Comparison of ENCODE assay signal across 23 cellular contexts in the genomic region with DNA sequence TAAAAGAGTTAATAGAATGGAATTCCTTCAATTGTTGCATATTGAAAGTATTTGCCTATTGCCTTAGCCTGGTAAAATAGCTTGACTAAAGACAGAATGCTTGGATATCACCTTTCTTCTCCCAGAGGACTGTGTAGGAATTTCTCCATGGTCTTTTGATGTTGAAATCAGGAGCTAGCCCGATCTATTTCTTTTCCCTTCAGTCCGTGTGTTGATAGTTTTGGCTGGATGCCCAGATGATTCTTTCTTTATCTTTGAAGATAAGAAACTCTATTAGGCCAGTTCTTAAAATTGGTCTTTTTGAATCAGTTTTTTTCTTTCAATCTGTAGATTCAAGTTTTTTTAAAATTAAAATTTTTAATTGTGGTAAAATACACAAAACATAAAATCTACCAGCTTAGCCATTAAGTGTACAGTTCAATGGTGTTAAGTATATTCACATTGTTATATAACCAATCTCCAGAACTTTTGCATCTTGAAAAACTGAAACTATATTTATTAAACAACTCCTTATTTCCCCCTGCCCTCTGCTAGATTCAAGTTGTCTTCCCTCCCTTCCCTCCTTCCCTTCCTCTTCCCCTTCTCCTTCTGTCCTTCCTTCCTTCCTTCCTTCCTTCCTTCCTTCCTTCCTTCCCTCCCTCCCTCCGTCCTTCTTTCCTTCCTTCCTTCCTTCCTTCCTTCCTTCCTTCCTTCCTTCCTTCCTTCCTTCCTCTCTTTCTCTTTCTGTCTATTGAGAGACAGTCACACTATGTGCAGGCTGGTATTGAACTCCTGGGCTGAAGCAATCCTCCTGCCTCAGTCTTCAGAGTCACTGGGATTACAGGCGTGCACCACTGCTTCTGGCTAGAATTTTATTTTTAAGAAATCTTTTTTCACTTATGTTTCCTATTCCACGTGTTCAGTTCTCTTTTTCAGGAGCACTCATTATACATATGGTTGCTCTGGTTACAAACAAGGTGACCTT. TPM values are rescaled to one million over a fixed set of nuclear protein-coding genes. Genes with fewer than 3 reads are reported as not detected.
DNase-seq lines count a peak whose midpoint lies in the region; ATAC-seq, FAIRE-seq and TF ChIP-seq lines count a peak whose summit lies in the region.
"Had no signal": no experiment of that assay in that cellular context is flagged by ENCODE, and none has a peak within 500 bp of the region (broad histone marks: within the 10 kb centered on the region; RNA-seq: fewer than 3 reads in every experiment).

No MANE protein-coding gene starts in this region.

- H3K9me3 Mint-ChIP-seq in H9 (peaks cover 21 to 27% of the 10 kb centered on the region in 2 experiments), endodermal cell (peaks cover 34% of the 10 kb centered on the region)

- H3K23me2 ChIP-seq in H9 (ENCODE audit: insufficient read length, low read depth, low read length, poor library complexity, severe bottlenecking) = no peaks in the 10 kb centered on the region

- H2AK5ac ChIP-seq in H9 (ENCODE audit: insufficient read length, low read length) = no peak overlapping the region

- no peak for TF ChIP-seq EP300 in HepG2 (IDR thresholded peaks at IDR 0.05; ENCODE audit: low read depth in 2 of 2, low read length in 2 of 2)
- no peak for TF ChIP-seq EP300 in HepG2 (CRISPR knock-in tag; IDR thresholded peaks at IDR 0.05; ENCODE audit: borderline replicate concordance)

- TF ChIP-seq POLR2A in HepG2 (IDR thresholded peaks at IDR 0.05; ENCODE audit: insufficient read depth in 1 of 2, low read depth in 2 of 2, low read length in 2 of 2) = no peak
- no peak for TF ChIP-seq POLR2A in vagina (IDR thresholded peaks at IDR 0.05)

- H3K27me3 ChIP-seq in H9 (ENCODE audit: insufficient read depth, low read length) = no peaks in the 10 kb centered on the region
- peaks cover 48% of the 10 kb centered on the region for H3K27me3 ChIP-seq in endodermal cell (ENCODE audit: control insufficient read depth, insufficient read depth, low read length, poor library complexity, severe bottlenecking)
- H3K27me3 ChIP-seq in HepG2 (ENCODE audit: control insufficient read depth in 1 of 2, insufficient read depth in 2 of 2, low read length in 2 of 2) = no peaks in the 10 kb centered on the region
- no peaks in the 10 kb centered on the region for H3K27me3 ChIP-seq in vagina
- H3K27me3 ChIP-seq: BLaER1 had no signal

- H3K23ac ChIP-seq in H9 (ENCODE audit: insufficient read length, low read depth, low read length) = no peak overlapping the region

- no CpG with 5 or more reads among the region's 5 CpGs for WGBS in H9 (ENCODE audit: extremely low coverage, insufficient read length, low lambda C conversion rate)
- WGBS in endodermal cell (ENCODE audit: insufficient coverage in 1 of 2, insufficient read length in 1 of 2), 2 experiments = 86 to 94% methylated on average over 2 to 5 of the region's 5 CpGs
- WGBS in HepG2 (ENCODE audit: low lambda C conversion rate) = 25% methylated on average over 5 of the region's 5 CpGs

- H3K4me3 ChIP-seq in endodermal cell (ENCODE audit: low read length) = no peak overlapping the region
- no peak overlapping the region for H3K4me3 ChIP-seq in HepG2 (replicated peaks in 1 of 3; ENCODE audit: insufficient read depth in 1 of 3, low read depth in 2 of 3, low read length in 3 of 3)
- no peak overlapping the region for H3K4me3 ChIP-seq in vagina
- H3K4me3 ChIP-seq: A549, BLaER1, GM12878 had no signal

- H3K36me3 Mint-ChIP-seq in H9 (ENCODE audit: insufficient read depth in 1 of 3, low read depth in 3 of 3) (peaks cover 9 to 16% (median 13%) of the 10 kb centered on the region in 3 experiments; a peak in 6 of 7 replicates), endodermal cell (ENCODE audit: low read depth) (no peaks in the 10 kb centered on the region)
- H3K36me3 Mint-ChIP-seq: CD4-positive, alpha-beta memory T cell had no signal

- H3K36me3 ChIP-seq in endodermal cell (ENCODE audit: control insufficient read depth, insufficient read depth, low read length) = no peaks in the 10 kb centered on the region
- H3K36me3 ChIP-seq in HepG2 (replicated peaks in 1 of 2; ENCODE audit: control insufficient read depth in 1 of 2, insufficient read depth in 2 of 2, low read length in 2 of 2) = no peaks in the 10 kb centered on the region
- H3K36me3 ChIP-seq in vagina = no peaks in the 10 kb centered on the region
- H3K36me3 ChIP-seq: BLaER1 had no signal

- no peak overlapping the region for H2BK12ac ChIP-seq in H9 (ENCODE audit: insufficient read length, low read depth, low read length)

- BruUV-seq in HepG2 (replicated peaks; lab: Mats Ljungman, UMichigan) = no TSS peak

- H3K18ac ChIP-seq in H9 (ENCODE audit: insufficient read length, low read depth, low read length) = no peak overlapping the region

- H3K27me3 Mint-ChIP-seq in H9 (ENCODE audit: low read depth) (peaks cover 73% of the 10 kb centered on the region), endodermal cell (ENCODE audit: insufficient read depth) (peaks cover 50% of the 10 kb centered on the region)

- no peak for ATAC-seq in HepG2
- no peak for ATAC-seq in HG02981 (IDR thresholded peaks at IDR 0.05; ENCODE audit: unreplicated experiment)
- ATAC-seq: A549, GM12878, HCT116, PC-3 had no signal

- H3K56ac ChIP-seq in H9 (ENCODE audit: insufficient read length, low read depth, low read length) = no peak overlapping the region

- POLR2A ChIA-PET in HepG2 (lab: Yijun Ruan, JAX) = no interaction called here

- no peak for TF ChIP-seq RAD21 in HepG2 (CRISPR knock-in tag; IDR thresholded peaks at IDR 0.05)

- DNase-seq in H9 (peak; percentile 3), SW480 (ENCODE audit: low spot score) (peak; percentile 27), endodermal cell (peak; percentile 7), HepG2 (ENCODE audit: low spot score) (peak; percentile 25), vagina (ENCODE audit: extremely low spot score in 2 of 2) (no peak), DMS79 treated with DMSO at 0.1 percent for 48 hours (lab: John Stamatoyannopoulos, UW) (no peak)
- DNase-seq: Calu3; CD4-positive, alpha-beta memory T cell; EL; NCI-H1417 treated with DMSO at 0.1 percent for 48 hours; NCI-H1930; NCI-H345; NCI-H526; PC-3; SHP77 treated with DMSO at 0.1 percent for 48 hours had no signal

- no peak overlapping the region for H4K5ac ChIP-seq in H9 (ENCODE audit: insufficient read length, low read depth, low read length)

- H3K27ac ChIP-seq in H9 (ENCODE audit: insufficient read length, low read depth, low read length) = no peak overlapping the region
- H3K27ac ChIP-seq in endodermal cell (ENCODE audit: low read depth, low read length) = no peak overlapping the region
- H3K27ac ChIP-seq in HepG2 (ENCODE audit: extremely low read length, insufficient read depth, low read length) = no peak overlapping the region
- H3K27ac ChIP-seq in vagina = no peak overlapping the region
- H3K27ac ChIP-seq: A549, BLaER1, KMS-11 had no signal

- no peak overlapping the region for H3K27ac Mint-ChIP-seq in H9
- H3K27ac Mint-ChIP-seq in endodermal cell = no peak overlapping the region
- H3K27ac Mint-ChIP-seq: CD4-positive, alpha-beta memory T cell had no signal

- no peak overlapping the region for H2BK20ac ChIP-seq in H9 (ENCODE audit: low read depth, low read length, poor library complexity, severe bottlenecking)

- no peak overlapping the region for H2AFZ ChIP-seq in H9 (ENCODE audit: low read length)
- no peak overlapping the region for H2AFZ ChIP-seq in HepG2 (ENCODE audit: low read length)

- H3K9me3 ChIP-seq in H9 (ENCODE audit: control insufficient read depth, low read depth, low read length) (no peaks in the 10 kb centered on the region), endodermal cell (ENCODE audit: control insufficient read depth, low read length) (peaks cover 21% of the 10 kb centered on the region), HepG2 (ENCODE audit: low read length) (peaks cover 17% of the 10 kb centered on the region), vagina (no peaks in the 10 kb centered on the region)

- H4K91ac ChIP-seq in H9 (ENCODE audit: insufficient read length, low read depth, low read length) = no peak overlapping the region

- H3K4me1 Mint-ChIP-seq in H9 = no peaks in the 10 kb centered on the region
- no peaks in the 10 kb centered on the region for H3K4me1 Mint-ChIP-seq in endodermal cell

- H3K9ac ChIP-seq in H9 (ENCODE audit: extremely low read depth, insufficient read length, low read length) = no peak overlapping the region
- H3K9ac ChIP-seq in endodermal cell (ENCODE audit: extremely low read depth, low read length, poor library complexity, severe bottlenecking) = no peak overlapping the region
- H3K9ac ChIP-seq in HepG2 (ENCODE audit: insufficient read depth, low read depth, low read length) = no peak overlapping the region
- H3K9ac ChIP-seq: BLaER1, KMS-11 had no signal

- H3K4ac ChIP-seq in H9 (ENCODE audit: low read depth, low read length) = no peak overlapping the region

- H3K4me1 ChIP-seq in H9 (ENCODE audit: insufficient read depth, low read length) (no peaks in the 10 kb centered on the region), endodermal cell (ENCODE audit: control insufficient read depth, insufficient read depth, low read length) (no peaks in the 10 kb centered on the region), HepG2 (ENCODE audit: insufficient read depth, low read length) (no peaks in the 10 kb centered on the region), vagina (no peaks in the 10 kb centered on the region)
- H3K4me1 ChIP-seq: A549, BLaER1 had no signal

- no peak overlapping the region for H3K14ac ChIP-seq in H9 (ENCODE audit: insufficient read depth, low read length)

- CTCF ChIA-PET in HepG2 (lab: Yijun Ruan, JAX; ENCODE audit: low intra/inter-chr PET ratio, low total read pairs) = no interaction called here

- intact Hi-C loops in HepG2 (cut with micrococcal nuclease; ENCODE audit: unreplicated experiment) (no loop called here), vagina (cut with DNase I) (no loop called here)

- no peak for FAIRE-seq in HepG2 (lab: Jason Lieb, UNC)
- FAIRE-seq: A549, GM12878, GM19239 had no signal

- in situ Hi-C loops in HepG2 (cut with HindIII; ENCODE audit: extremely low pct_ligation_motif_present, low pct_unique_long_range_greater_than_20kb) = no loop called here

- H3T11ph ChIP-seq in H9 (ENCODE audit: low read length) = no peak overlapping the region

- H3K79me2 ChIP-seq in H9 (ENCODE audit: insufficient read depth, low read length) (no peaks in the 10 kb centered on the region), HepG2 (ENCODE audit: insufficient read depth, low read length) (no peaks in the 10 kb centered on the region)

- H3K4me2 ChIP-seq in H9 (ENCODE audit: insufficient read depth, insufficient read length, low read length) (no peak overlapping the region), HepG2 (ENCODE audit: low read depth, low read length) (no peak overlapping the region)
- H3K4me2 ChIP-seq: A549, BLaER1, KMS-11 had no signal

- no peak overlapping the region for H4K8ac ChIP-seq in H9 (replicated peaks; ENCODE audit: insufficient read length, low read depth, low read length)

- H2BK120ac ChIP-seq in H9 (ENCODE audit: low read depth, low read length, poor library complexity, severe bottlenecking) = no peak overlapping the region

- H3K4me3 Mint-ChIP-seq in H9 = no peak overlapping the region; a peak in 1 of 5 replicates
- H3K4me3 Mint-ChIP-seq in endodermal cell = no peak overlapping the region
- H3K4me3 Mint-ChIP-seq: CD4-positive, alpha-beta memory T cell had no signal

- TF ChIP-seq CTCF in H9 (conservative IDR thresholded peaks at IDR 0.05) (no peak), endodermal cell (conservative IDR thresholded peaks at IDR 0.05) (no peak), HepG2 (CRISPR knock-in tag; IDR thresholded peaks at IDR 0.05) (no peak), vagina (IDR thresholded peaks at IDR 0.05) (no peak)

- H2BK15ac ChIP-seq in H9 (ENCODE audit: low read depth, low read length) = no peak overlapping the region

- no peaks in the 10 kb centered on the region for H3K79me1 ChIP-seq in H9 (ENCODE audit: insufficient read depth, low read depth, low read length, poor library complexity, severe bottlenecking)

- H4K20me1 ChIP-seq in H9 (ENCODE audit: control insufficient read depth, insufficient read depth, insufficient read length) (no peaks in the 10 kb centered on the region), HepG2 (ENCODE audit: insufficient read depth, low read length) (no peaks in the 10 kb centered on the region)
- H4K20me1 ChIP-seq: BLaER1 had no signal

- no peak overlapping the region for H2BK5ac ChIP-seq in H9 (ENCODE audit: insufficient read length, low read length)

RNA-seq across cellular contexts. Expression of gene LACRT, which starts 10.1 kb away (rescaled TPM):
- total RNA-seq in H9 (2021) = not detected in 2 replicates
- not detected for total RNA-seq in endodermal cell
- polyA plus RNA-seq in endodermal cell (2013, experiment 1 of 2) = not detected
- polyA plus RNA-seq in endodermal cell (2013, experiment 2 of 2) = not detected
- not detected in 2 replicates for total RNA-seq in HepG2 (2016; rRNA removed; fragmentation: Illumina TruSeq; extraction: Trizol)
- total RNA-seq in HepG2 (2016; cell fraction: cytosol; rRNA removed; fragmentation: Illumina TruSeq; extraction: Trizol; ENCODE audit: low read depth) = not detected in 2 replicates
- total RNA-seq in HepG2 (2016; cell fraction: insoluble cytoplasmic fraction; rRNA removed; fragmentation: Illumina TruSeq; extraction: Trizol) = not detected in 2 replicates
- total RNA-seq in HepG2 (2016; cell fraction: membrane; rRNA removed; fragmentation: Illumina TruSeq; extraction: Trizol) = not detected in 2 replicates
- not detected in 2 replicates for total RNA-seq in HepG2 (2016; cell fraction: nucleus; rRNA removed; fragmentation: Illumina TruSeq; extraction: Trizol)
- not detected in 2 replicates for polyA plus RNA-seq in HepG2 (2011; rRNA removed)
- not detected in 2 replicates for polyA plus RNA-seq in HepG2 (2011; cell fraction: cytosol; rRNA removed)
- polyA plus RNA-seq in HepG2 (2011; cell fraction: nucleus; rRNA removed) = not detected in 2 replicates
- polyA plus RNA-seq in HepG2 (2012) = not detected in 2 replicates
- not detected in 2 replicates for polyA plus RNA-seq in HepG2 (2016; cell fraction: cytosol; fragmentation: Illumina TruSeq; extraction: Trizol; ENCODE audit: low read depth)
- polyA plus RNA-seq in HepG2 (2016; cell fraction: insoluble cytoplasmic fraction; fragmentation: Illumina TruSeq; extraction: Trizol; ENCODE audit: low read depth) = not detected in 2 replicates
- not detected in 2 replicates for polyA plus RNA-seq in HepG2 (2016; cell fraction: membrane; fragmentation: Illumina TruSeq; extraction: Trizol; ENCODE audit: low read depth)
- not detected in 2 replicates for polyA plus RNA-seq in HepG2 (2016; cell fraction: nucleus; fragmentation: Illumina TruSeq; extraction: Trizol; ENCODE audit: insufficient read depth, low read depth)
- not detected in 2 replicates for polyA minus RNA-seq in HepG2 (2011; rRNA and poly(A)+ RNA removed; ENCODE audit: low replicate concordance)
- polyA minus RNA-seq in HepG2 (2011; cell fraction: cytosol; rRNA and poly(A)+ RNA removed) = not detected in 2 replicates
- not detected in 2 replicates for polyA minus RNA-seq in HepG2 (2011; cell fraction: nucleus; rRNA and poly(A)+ RNA removed)
- total RNA-seq in vagina = not detected
- total RNA-seq: Calu3; CD4-positive, alpha-beta memory T cell; GM12878; MCF 10A; PC-3 had no signal
- polyA plus RNA-seq: A549; CD4-positive, alpha-beta memory T cell; GM12878 had no signal

RNA-seq across cellular contexts. Expression of gene DCD, which starts 23.6 kb away (rescaled TPM):
- total RNA-seq in H9 (2021) (not detected in 2 replicates), endodermal cell (not detected), HepG2 (2016; rRNA removed; fragmentation: Illumina TruSeq; extraction: Trizol) (not detected in 2 replicates), vagina (not detected)
- not detected for polyA plus RNA-seq in endodermal cell (2013, experiment 1 of 2)
- not detected for polyA plus RNA-seq in endodermal cell (2013, experiment 2 of 2)
- not detected in 2 replicates for total RNA-seq in HepG2 (2016; cell fraction: cytosol; rRNA removed; fragmentation: Illumina TruSeq; extraction: Trizol; ENCODE audit: low read depth)
- not detected in 2 replicates for total RNA-seq in HepG2 (2016; cell fraction: insoluble cytoplasmic fraction; rRNA removed; fragmentation: Illumina TruSeq; extraction: Trizol)
- not detected in 2 replicates for total RNA-seq in HepG2 (2016; cell fraction: membrane; rRNA removed; fragmentation: Illumina TruSeq; extraction: Trizol)
- not detected in 2 replicates for total RNA-seq in HepG2 (2016; cell fraction: nucleus; rRNA removed; fragmentation: Illumina TruSeq; extraction: Trizol)
- polyA plus RNA-seq in HepG2 (2011; rRNA removed) = not detected in 2 replicates
- not detected in 2 replicates for polyA plus RNA-seq in HepG2 (2011; cell fraction: cytosol; rRNA removed)
- polyA plus RNA-seq in HepG2 (2011; cell fraction: nucleus; rRNA removed) = not detected in 2 replicates
- not detected in 2 replicates for polyA plus RNA-seq in HepG2 (2012)
- polyA plus RNA-seq in HepG2 (2016; cell fraction: cytosol; fragmentation: Illumina TruSeq; extraction: Trizol; ENCODE audit: low read depth) = not detected in 2 replicates
- polyA plus RNA-seq in HepG2 (2016; cell fraction: insoluble cytoplasmic fraction; fragmentation: Illumina TruSeq; extraction: Trizol; ENCODE audit: low read depth) = not detected in 2 replicates
- polyA plus RNA-seq in HepG2 (2016; cell fraction: membrane; fragmentation: Illumina TruSeq; extraction: Trizol; ENCODE audit: low read depth) = not detected in 2 replicates
- polyA plus RNA-seq in HepG2 (2016; cell fraction: nucleus; fragmentation: Illumina TruSeq; extraction: Trizol; ENCODE audit: insufficient read depth, low read depth) = not detected in 2 replicates
- polyA minus RNA-seq in HepG2 (2011; rRNA and poly(A)+ RNA removed; ENCODE audit: low replicate concordance) = not detected in 2 replicates
- not detected in 2 replicates for polyA minus RNA-seq in HepG2 (2011; cell fraction: cytosol; rRNA and poly(A)+ RNA removed)
- polyA minus RNA-seq in HepG2 (2011; cell fraction: nucleus; rRNA and poly(A)+ RNA removed) = not detected in 2 replicates
- total RNA-seq: Calu3; CD4-positive, alpha-beta memory T cell; GM12878; MCF 10A; PC-3 had no signal
- polyA plus RNA-seq: A549; CD4-positive, alpha-beta memory T cell; GM12878 had no signal

RNA-seq across cellular contexts. Expression of gene PPP1R1A, which starts 36.1 kb away (rescaled TPM):
- total RNA-seq in H9 (2021) (4.3 and 8.5 TPM in 2 replicates), endodermal cell (10 to 100 TPM; 12.5 to 16.1 TPM), HepG2 (2016; rRNA removed; fragmentation: Illumina TruSeq; extraction: Trizol) (0.20 TPM in 1 of 2 replicates, not detected in the other), vagina (10.8 TPM)
- 42.6 TPM for polyA plus RNA-seq in endodermal cell (2013, experiment 1 of 2)
- polyA plus RNA-seq in endodermal cell (2013, experiment 2 of 2) = 40.8 TPM
- total RNA-seq in HepG2 (2016; cell fraction: cytosol; rRNA removed; fragmentation: Illumina TruSeq; extraction: Trizol; ENCODE audit: low read depth) = 2.0 and 3.3 TPM in 2 replicates
- total RNA-seq in HepG2 (2016; cell fraction: insoluble cytoplasmic fraction; rRNA removed; fragmentation: Illumina TruSeq; extraction: Trizol) = 0.32 TPM in 1 of 2 replicates, not detected in the other
- total RNA-seq in HepG2 (2016; cell fraction: membrane; rRNA removed; fragmentation: Illumina TruSeq; extraction: Trizol) = 2.0 TPM in 2 replicates
- not detected in 2 replicates for total RNA-seq in HepG2 (2016; cell fraction: nucleus; rRNA removed; fragmentation: Illumina TruSeq; extraction: Trizol)
- not detected in 2 replicates for polyA plus RNA-seq in HepG2 (2011; rRNA removed)
- polyA plus RNA-seq in HepG2 (2011; cell fraction: cytosol; rRNA removed) = not detected in 2 replicates
- not detected in 2 replicates for polyA plus RNA-seq in HepG2 (2011; cell fraction: nucleus; rRNA removed)
- polyA plus RNA-seq in HepG2 (2012) = not detected in 2 replicates
- 6.8 and 7.3 TPM in 2 replicates for polyA plus RNA-seq in HepG2 (2016; cell fraction: cytosol; fragmentation: Illumina TruSeq; extraction: Trizol; ENCODE audit: low read depth)
- polyA plus RNA-seq in HepG2 (2016; cell fraction: insoluble cytoplasmic fraction; fragmentation: Illumina TruSeq; extraction: Trizol; ENCODE audit: low read depth) = 0.42 and 0.51 TPM in 2 replicates
- polyA plus RNA-seq in HepG2 (2016; cell fraction: membrane; fragmentation: Illumina TruSeq; extraction: Trizol; ENCODE audit: low read depth) = 3.8 and 4.0 TPM in 2 replicates
- 0.74 TPM in 1 of 2 replicates, not detected in the other for polyA plus RNA-seq in HepG2 (2016; cell fraction: nucleus; fragmentation: Illumina TruSeq; extraction: Trizol; ENCODE audit: insufficient read depth, low read depth)
- not detected in 2 replicates for polyA minus RNA-seq in HepG2 (2011; rRNA and poly(A)+ RNA removed; ENCODE audit: low replicate concordance)
- polyA minus RNA-seq in HepG2 (2011; cell fraction: cytosol; rRNA and poly(A)+ RNA removed) = not detected in 2 replicates
- polyA minus RNA-seq in HepG2 (2011; cell fraction: nucleus; rRNA and poly(A)+ RNA removed) = not detected in 2 replicates
- total RNA-seq: CD4-positive, alpha-beta memory T cell; GM12878; MCF 10A; PC-3 had no signal
- polyA plus RNA-seq: CD4-positive, alpha-beta memory T cell had no signal

Comparison
In these comparisons a context has a peak if more than half of its experiments do, and no peak if none do; other contexts are left out.
1. DNase-seq: peak in H9 (single experiment), SW480 (single experiment), endodermal cell (single experiment) and HepG2 (single experiment); none in vagina (0 of 2) and DMS79 treated with DMSO at 0.1 percent for 48 hours (single experiment).